ENCODE assay signal across 19 cellular contexts in genomic region chr1:2052096-2052569, GRCh38. TPM values are rescaled to one million over a fixed set of nuclear protein-coding genes. Genes with fewer than 3 reads are reported as not detected.
DNase-seq lines count a peak whose midpoint lies in the region; ATAC-seq, FAIRE-seq and TF ChIP-seq lines count a peak whose summit lies in the region.
"Had no signal": no experiment of that assay in that cellular context is flagged by ENCODE, and none has a peak within 500 bp of the region (broad histone marks: within the 10 kb centered on the region; RNA-seq: fewer than 3 reads in every experiment).

No MANE protein-coding gene starts in this region.

- no peaks in the 10 kb centered on the region for H3K9me3 Mint-ChIP-seq in activated CD4-positive, alpha-beta T cell treated with anti-CD3 and anti-CD28 coated beads, Interleukin-2, amount 10 ng/mL, durations not matched to agents 7 days and 5 days
- H3K9me3 Mint-ChIP-seq in osteocyte (ENCODE audit: unreplicated experiment) = no peaks in the 10 kb centered on the region

- TF ChIP-seq CTCF in H1 (IDR thresholded peaks at IDR 0.05; ENCODE audit: control extremely low read depth in 1 of 3, insufficient read depth in 1 of 3, low read depth in 1 of 3, low read length in 3 of 3) (no peak), osteocyte (IDR thresholded peaks at IDR 0.05) (no peak)

- TF ChIP-seq POLR2A in H1 (IDR thresholded peaks at IDR 0.05; ENCODE audit: control extremely low read depth in 1 of 2, low read depth in 2 of 2, low read length in 2 of 2) = no peak

- H3K14ac ChIP-seq in H1 (ENCODE audit: insufficient read length) (no peak overlapping the region), trophoblast cell (ENCODE audit: low read length) (peak overlapping the region; percentile 14)

- H3K27ac ChIP-seq in HUES6 (ENCODE audit: low read depth, low read length) = no peak overlapping the region
- H3K27ac ChIP-seq in H1 (ENCODE audit: low read depth, low read length) = no peak overlapping the region
- no peak overlapping the region for H3K27ac ChIP-seq in trophoblast cell (ENCODE audit: low read depth, low read length)
- H3K27ac ChIP-seq: HL-60 had no signal

- H3K27ac Mint-ChIP-seq in activated CD4-positive, alpha-beta T cell treated with anti-CD3 and anti-CD28 coated beads, Interleukin-2, amount 10 ng/mL, durations not matched to agents 7 days and 5 days = no peak overlapping the region
- H3K27ac Mint-ChIP-seq in osteocyte (ENCODE audit: unreplicated experiment) = no peak overlapping the region

- CTCF ChIA-PET in activated CD4-positive, alpha-beta T cell treated with anti-CD3 and anti-CD28 coated beads, Interleukin-2, amount 10 ng/mL, durations not matched to agents 7 days and 5 days (lab: Charles Lee) = no interaction called here
- CTCF ChIA-PET in H1 (lab: Charles Lee; ENCODE audit: partially characterized antibody) = interaction anchor here (0.7 kb wide), 1 partner anchor 108 kb away, joined by 3 read pairs; no protein-coding TSS in a partner anchor

- peaks cover 12% of the 10 kb centered on the region for H3K27me3 Mint-ChIP-seq in activated CD4-positive, alpha-beta T cell treated with anti-CD3 and anti-CD28 coated beads, Interleukin-2, amount 10 ng/mL, durations not matched to agents 7 days and 5 days
- H3K27me3 Mint-ChIP-seq in osteocyte (ENCODE audit: unreplicated experiment) = peaks cover 30% of the 10 kb centered on the region

- no peak overlapping the region for H3K56ac ChIP-seq in H1 (replicated peaks; ENCODE audit: insufficient read length, low read depth, low read length)

- H3K9ac ChIP-seq in HUES6 (ENCODE audit: low read length) = no peak overlapping the region
- no peak overlapping the region for H3K9ac ChIP-seq in H1 (replicated peaks in 1 of 4; ENCODE audit: extremely low read depth in 1 of 4, low read depth in 3 of 4, low read length in 3 of 4)
- H3K9ac ChIP-seq in trophoblast cell (ENCODE audit: low read length) = no peak overlapping the region

- H3K27me3 ChIP-seq in HUES6 (ENCODE audit: control insufficient read depth, insufficient read depth, low read length) = peaks cover 44% of the 10 kb centered on the region; the same call in 1 of the 2 replicates
- no peaks in the 10 kb centered on the region; a peak in 1 of 7 replicates for H3K27me3 ChIP-seq in H1 (replicated peaks in 1 of 4; ENCODE audit: control insufficient read depth in 3 of 4, extremely low read depth in 1 of 4, insufficient read depth in 3 of 4, low read length in 3 of 4)
- H3K27me3 ChIP-seq in trophoblast cell (ENCODE audit: insufficient read depth, low read length) = peaks cover 4% of the 10 kb centered on the region

- DNase-seq in activated CD4-positive, alpha-beta T cell treated with anti-CD3 and anti-CD28 coated beads, Interleukin-2, amount 10 ng/mL, durations not matched to agents 7 days and 5 days = no peak
- no peak for DNase-seq in activated CD4-positive, alpha-beta T cell treated with anti-CD3 and anti-CD28 coated beads, Interleukin-2, amount 50 U/mL, for 48 hours
- DNase-seq in H1 (ENCODE audit: low read depth in 1 of 2, low spot score in 2 of 2) = no peak
- DNase-seq in trophoblast cell = no peak
- DNase-seq in osteocyte (ENCODE audit: extremely low spot score, unreplicated experiment) = no peak
- DNase-seq: NCI-H1694 treated with DMSO at 0.1 percent for 48 hours; retina; stimulated activated CD4-positive, alpha-beta T cell treated with anti-CD3 and anti-CD28 coated beads, Interleukin-2, amount 100 ng/mL, for 48 hours had no signal

- no peak for ATAC-seq in HG02763 (IDR thresholded peaks at IDR 0.05; ENCODE audit: unreplicated experiment)
- ATAC-seq in HG03432 (IDR thresholded peaks at IDR 0.05; ENCODE audit: unreplicated experiment) = no peak
- ATAC-seq: activated CD4-positive, CD25-positive, alpha-beta regulatory T cell treated with anti-CD3 and anti-CD28 coated beads, Interleukin-2, amount 50 U/mL, for 24 hours had no signal

- H3K23ac ChIP-seq in H1 (ENCODE audit: insufficient read length) (no peak overlapping the region), trophoblast cell (ENCODE audit: low read length) (no peak overlapping the region)

- TF ChIP-seq RAD21 in H1 (IDR thresholded peaks at IDR 0.05 in 1 of 2, conservative IDR thresholded peaks at IDR 0.05 in 1 of 2; ENCODE audit: low read depth in 2 of 2, low read length in 2 of 2) = no peak

- no peak overlapping the region for H2BK120ac ChIP-seq in H1 (replicated peaks; ENCODE audit: low read depth, low read length)
- no peak overlapping the region for H2BK120ac ChIP-seq in trophoblast cell (ENCODE audit: insufficient read depth, low read length, poor library complexity)

- H3K79me2 ChIP-seq in H1 (ENCODE audit: control insufficient read depth in 1 of 2, insufficient read depth in 2 of 2, low read length in 2 of 2) = peaks cover 0 to 26% of the 10 kb centered on the region in 2 experiments; a peak in 2 of 4 replicates
- H3K79me2 ChIP-seq in trophoblast cell (ENCODE audit: control insufficient read depth, insufficient read depth, low read length, poor library complexity) = peaks cover 17% of the 10 kb centered on the region

- peak overlapping the region; percentile 38 for H3K4me3 Mint-ChIP-seq in activated CD4-positive, alpha-beta T cell treated with anti-CD3 and anti-CD28 coated beads, Interleukin-2, amount 10 ng/mL, durations not matched to agents 7 days and 5 days
- no peak overlapping the region for H3K4me3 Mint-ChIP-seq in osteocyte (ENCODE audit: unreplicated experiment)

- WGBS in H1 (ENCODE audit: extremely low coverage in 1 of 2, insufficient coverage in 1 of 2, insufficient read length in 1 of 2, insufficient replicate concordance in 2 of 2, low coverage in 1 of 2, low lambda C conversion rate in 2 of 2, missing lambda C conversion rate in 1 of 2), 2 experiments = 79% methylated on average over 7 of the region's 13 CpGs; no CpG with 5 or more reads in 1 of the 2 experiments
- WGBS in trophoblast cell (ENCODE audit: extremely low coverage, insufficient coverage, insufficient read length) = no CpG with 5 or more reads among the region's 13 CpGs

- peaks cover 6% of the 10 kb centered on the region for H3K4me1 Mint-ChIP-seq in activated CD4-positive, alpha-beta T cell treated with anti-CD3 and anti-CD28 coated beads, Interleukin-2, amount 10 ng/mL, durations not matched to agents 7 days and 5 days
- H3K4me1 Mint-ChIP-seq in osteocyte (ENCODE audit: unreplicated experiment) = peaks cover 7% of the 10 kb centered on the region

- H2BK12ac ChIP-seq in H1 (ENCODE audit: low read depth, low read length) (no peak overlapping the region), trophoblast cell (ENCODE audit: low read length) (no peak overlapping the region)

- no peak overlapping the region for H2AK5ac ChIP-seq in H1 (ENCODE audit: low read depth, low read length)
- no peak overlapping the region for H2AK5ac ChIP-seq in trophoblast cell (ENCODE audit: low read length)

- H3K23me2 ChIP-seq in H1 (ENCODE audit: low read depth, low read length) = peaks cover 8% of the 10 kb centered on the region

- peak overlapping the region; percentile 62 to 82; a peak in 1 of 4 replicates for H3K4me2 ChIP-seq in H1 (ENCODE audit: insufficient read depth in 1 of 2, low read depth in 2 of 2, low read length in 2 of 2)
- H3K4me2 ChIP-seq in trophoblast cell (ENCODE audit: low read length) = peak overlapping the region; percentile 87

- no peaks in the 10 kb centered on the region for H3K36me3 Mint-ChIP-seq in activated CD4-positive, alpha-beta T cell treated with anti-CD3 and anti-CD28 coated beads, Interleukin-2, amount 10 ng/mL, durations not matched to agents 7 days and 5 days (ENCODE audit: low read depth)
- H3K36me3 Mint-ChIP-seq in osteocyte (ENCODE audit: unreplicated experiment) = no peaks in the 10 kb centered on the region

- peaks cover 14% of the 10 kb centered on the region for H3K36me3 ChIP-seq in HUES6 (ENCODE audit: control insufficient read depth, insufficient read depth, low read length)
- peaks cover 1 to 12% (median 8%) of the 10 kb centered on the region in 4 experiments; a peak in 5 of 8 replicates for H3K36me3 ChIP-seq in H1 (ENCODE audit: control insufficient read depth in 2 of 4, insufficient read depth in 4 of 4, low read length in 3 of 4)
- peaks cover 16% of the 10 kb centered on the region in 2 experiments for H3K36me3 ChIP-seq in trophoblast cell (ENCODE audit: control insufficient read depth in 1 of 2, insufficient read depth in 2 of 2, low read length in 2 of 2)

- H3K18ac ChIP-seq in H1 (ENCODE audit: extremely low read depth, low read length) (no peak overlapping the region), trophoblast cell (ENCODE audit: low read length) (peak overlapping the region; percentile 26)

- TF ChIP-seq EP300 in H1 (IDR thresholded peaks at IDR 0.05; ENCODE audit: borderline replicate concordance in 1 of 2, low read depth in 2 of 2, low read length in 2 of 2) = no peak

- H3K79me1 ChIP-seq in H1 (ENCODE audit: low read depth, low read length) (peaks cover 13% of the 10 kb centered on the region), trophoblast cell (ENCODE audit: low read length) (peaks cover 10% of the 10 kb centered on the region)

- no peak overlapping the region for H4K91ac ChIP-seq in H1 (replicated peaks; ENCODE audit: insufficient read length, low read length)
- no peak overlapping the region for H4K91ac ChIP-seq in trophoblast cell (ENCODE audit: low read depth, low read length)

- peak overlapping the region; percentile 85; the same call in 1 of the 2 replicates for H3K4me3 ChIP-seq in HUES6 (ENCODE audit: low read depth, low read length)
- H3K4me3 ChIP-seq in H1 (ENCODE audit: extremely low read depth in 1 of 4, insufficient read depth in 2 of 4, low read depth in 3 of 4, low read length in 4 of 4) = no peak overlapping the region
- H3K4me3 ChIP-seq in trophoblast cell (ENCODE audit: low read depth, low read length) = no peak overlapping the region

- no peak overlapping the region for H2BK15ac ChIP-seq in H1 (ENCODE audit: low read length)

- peaks cover 11 to 16% of the 10 kb centered on the region in 2 experiments for H4K20me1 ChIP-seq in H1 (replicated peaks in 1 of 2; ENCODE audit: control insufficient read depth in 1 of 2, insufficient read depth in 2 of 2, low read length in 2 of 2)

- POLR2A ChIA-PET in activated CD4-positive, alpha-beta T cell treated with anti-CD3 and anti-CD28 coated beads, Interleukin-2, amount 10 ng/mL, durations not matched to agents 7 days and 5 days (lab: Charles Lee) = no interaction called here
- POLR2A ChIA-PET in H1 (lab: Charles Lee; ENCODE audit: partially characterized antibody) = no interaction called here

- no peak overlapping the region for H2BK20ac ChIP-seq in H1 (ENCODE audit: low read length)

- H3K4me1 ChIP-seq in HUES6 (ENCODE audit: control insufficient read depth, insufficient read depth, low read length) = peaks cover 23% of the 10 kb centered on the region
- peaks cover 0 to 20% (median 16%) of the 10 kb centered on the region in 4 experiments; a peak in 6 of 7 replicates for H3K4me1 ChIP-seq in H1 (replicated peaks in 1 of 4; ENCODE audit: control insufficient read depth in 3 of 4, insufficient read depth in 4 of 4, low read length in 3 of 4)
- peaks cover 18 to 22% of the 10 kb centered on the region in 2 experiments for H3K4me1 ChIP-seq in trophoblast cell (ENCODE audit: control insufficient read depth in 1 of 2, insufficient read depth in 2 of 2, low read length in 2 of 2)

- no peak overlapping the region for H4K12ac ChIP-seq in trophoblast cell (ENCODE audit: low read depth, low read length)

- H4K8ac ChIP-seq in H1 (ENCODE audit: extremely low read depth, insufficient read depth, low read length) (no peak overlapping the region), trophoblast cell (ENCODE audit: low read depth, low read length) (no peak overlapping the region)

- no peak overlapping the region for H2AFZ ChIP-seq in H1 (ENCODE audit: low read length)
- no peak overlapping the region for H2AFZ ChIP-seq in trophoblast cell (ENCODE audit: insufficient read depth, low read length, poor library complexity)

- H3K9me3 ChIP-seq in HUES6 (ENCODE audit: control insufficient read depth, insufficient read depth, low read depth, low read length) (no peaks in the 10 kb centered on the region), H1 (ENCODE audit: insufficient read depth in 2 of 2, low read depth in 1 of 2, low read length in 1 of 2) (no peaks in the 10 kb centered on the region), trophoblast cell (ENCODE audit: insufficient read depth, low read depth, low read length) (peaks cover 2% of the 10 kb centered on the region)

- no peak overlapping the region for H4K5ac ChIP-seq in H1 (ENCODE audit: insufficient read length, low read depth, low read length)

- FAIRE-seq in H1 (lab: Jason Lieb, UNC) = no peak
- FAIRE-seq: A204.1, H54 had no signal

- H2BK5ac ChIP-seq in H1 (ENCODE audit: low read depth, low read length) = no peak overlapping the region
- no peak overlapping the region for H2BK5ac ChIP-seq in trophoblast cell (ENCODE audit: low read depth, low read length, poor library complexity)

- H3K4ac ChIP-seq in H1 (replicated peaks; ENCODE audit: insufficient read length, low read depth, low read length) (no peak overlapping the region), trophoblast cell (ENCODE audit: low read depth, low read length) (peak overlapping the region; percentile 22)

RNA-seq across cellular contexts. Expression of gene PRKCZ, which starts 1.9 kb away (rescaled TPM):
- 1 to 10 TPM; 5.1 to 5.6 TPM for total RNA-seq in activated CD4-positive, alpha-beta T cell treated with anti-CD3 and anti-CD28 coated beads, Interleukin-2, amount 10 ng/mL, durations not matched to agents 7 days and 5 days
- 45.1 and 49.4 TPM in 2 replicates for total RNA-seq in H1 (2021; fragmentation: NEBNext Ultra II Directional; extraction: Animal tissue kit (Norgen Biotek cat#: 25700))
- polyA plus RNA-seq in H1 (2011; rRNA removed) = 37.4 and 55.9 TPM in 2 replicates
- polyA plus RNA-seq in H1 (2011; cell fraction: cytosol; rRNA removed) = 46.4 TPM
- 136 TPM for polyA plus RNA-seq in H1 (2011; cell fraction: nucleus; rRNA removed)
- 43.5 to 47.4 TPM (median 45.9 TPM) in 4 replicates for polyA plus RNA-seq in H1 (2012, experiment 1 of 2)
- polyA plus RNA-seq in H1 (2012, experiment 2 of 2) = 43.8 TPM
- polyA plus RNA-seq in H1 (2013, experiment 1 of 2) = 26.2 TPM
- polyA plus RNA-seq in H1 (2013, experiment 2 of 2) = 26.6 TPM
- polyA minus RNA-seq in H1 (2011; rRNA and poly(A)+ RNA removed) = 26.1 and 68.1 TPM in 2 replicates
- 23.0 TPM for polyA minus RNA-seq in H1 (2011; cell fraction: cytosol; rRNA and poly(A)+ RNA removed)
- 32.2 TPM for polyA minus RNA-seq in H1 (2011; cell fraction: nucleus; rRNA and poly(A)+ RNA removed)
- polyA plus RNA-seq in trophoblast cell (2013) = 232 and 240 TPM in 2 replicates
- total RNA-seq in osteocyte = 2.3 and 3.1 TPM in 2 replicates

RNA-seq across cellular contexts. Expression of gene GABRD, which starts 33.0 kb away (rescaled TPM):
- not detected for total RNA-seq in activated CD4-positive, alpha-beta T cell treated with anti-CD3 and anti-CD28 coated beads, Interleukin-2, amount 10 ng/mL, durations not matched to agents 7 days and 5 days
- 1.8 and 1.9 TPM in 2 replicates for total RNA-seq in H1 (2021; fragmentation: NEBNext Ultra II Directional; extraction: Animal tissue kit (Norgen Biotek cat#: 25700))
- polyA plus RNA-seq in H1 (2011; rRNA removed) = 3.0 and 3.3 TPM in 2 replicates
- 2.9 TPM for polyA plus RNA-seq in H1 (2011; cell fraction: cytosol; rRNA removed)
- 12.6 TPM for polyA plus RNA-seq in H1 (2011; cell fraction: nucleus; rRNA removed)
- 1.7 to 3.4 TPM (median 2.7 TPM) in 4 replicates for polyA plus RNA-seq in H1 (2012, experiment 1 of 2)
- polyA plus RNA-seq in H1 (2012, experiment 2 of 2) = 3.2 TPM
- 1.6 TPM for polyA plus RNA-seq in H1 (2013, experiment 1 of 2)
- 1.5 TPM for polyA plus RNA-seq in H1 (2013, experiment 2 of 2)
- polyA minus RNA-seq in H1 (2011; rRNA and poly(A)+ RNA removed) = 2.0 and 2.4 TPM in 2 replicates
- 1.8 TPM for polyA minus RNA-seq in H1 (2011; cell fraction: cytosol; rRNA and poly(A)+ RNA removed)
- 1.2 TPM for polyA minus RNA-seq in H1 (2011; cell fraction: nucleus; rRNA and poly(A)+ RNA removed)
- 0.05 and 0.08 TPM in 2 replicates for polyA plus RNA-seq in trophoblast cell (2013)
- total RNA-seq in osteocyte = not detected in 2 replicates
- total RNA-seq: glomerular endothelial cell; kidney epithelial cell; RPMI7951; T-helper 1 cell treated with Interleukin-12 subunit alpha and Interleukin-12 subunit beta and Interleukin-4 antibody, amounts not matched to agents 30 ng/mL and 1 ng/mL, for 36 hours had no signal

RNA-seq across cellular contexts. Expression of gene CFAP74, which starts 48.5 kb away (rescaled TPM):
- not detected for total RNA-seq in activated CD4-positive, alpha-beta T cell treated with anti-CD3 and anti-CD28 coated beads, Interleukin-2, amount 10 ng/mL, durations not matched to agents 7 days and 5 days
- 0.20 and 0.33 TPM in 2 replicates for total RNA-seq in H1 (2021; fragmentation: NEBNext Ultra II Directional; extraction: Animal tissue kit (Norgen Biotek cat#: 25700))
- polyA plus RNA-seq in H1 (2011; rRNA removed) = 0.09 and 0.22 TPM in 2 replicates
- 0.14 TPM for polyA plus RNA-seq in H1 (2011; cell fraction: cytosol; rRNA removed)
- polyA plus RNA-seq in H1 (2011; cell fraction: nucleus; rRNA removed) = 1.3 TPM
- polyA plus RNA-seq in H1 (2012, experiment 1 of 2) = 0.15 to 0.23 TPM (median 0.23 TPM) in 3 of 4 replicates, not detected in the other
- polyA plus RNA-seq in H1 (2012, experiment 2 of 2) = 0.39 TPM
- 0.12 TPM for polyA plus RNA-seq in H1 (2013, experiment 1 of 2)
- 0.06 TPM for polyA plus RNA-seq in H1 (2013, experiment 2 of 2)
- 0.06 and 0.10 TPM in 2 replicates for polyA minus RNA-seq in H1 (2011; rRNA and poly(A)+ RNA removed)
- not detected for polyA minus RNA-seq in H1 (2011; cell fraction: cytosol; rRNA and poly(A)+ RNA removed)
- polyA minus RNA-seq in H1 (2011; cell fraction: nucleus; rRNA and poly(A)+ RNA removed) = 0.50 TPM
- 0.03 and 0.15 TPM in 2 replicates for polyA plus RNA-seq in trophoblast cell (2013)
- total RNA-seq in osteocyte = not detected in 2 replicates
- total RNA-seq: glomerular endothelial cell; kidney epithelial cell; RPMI7951; T-helper 1 cell treated with Interleukin-12 subunit alpha and Interleukin-12 subunit beta and Interleukin-4 antibody, amounts not matched to agents 30 ng/mL and 1 ng/mL, for 36 hours had no signal
